In the genomic region with DNA sequence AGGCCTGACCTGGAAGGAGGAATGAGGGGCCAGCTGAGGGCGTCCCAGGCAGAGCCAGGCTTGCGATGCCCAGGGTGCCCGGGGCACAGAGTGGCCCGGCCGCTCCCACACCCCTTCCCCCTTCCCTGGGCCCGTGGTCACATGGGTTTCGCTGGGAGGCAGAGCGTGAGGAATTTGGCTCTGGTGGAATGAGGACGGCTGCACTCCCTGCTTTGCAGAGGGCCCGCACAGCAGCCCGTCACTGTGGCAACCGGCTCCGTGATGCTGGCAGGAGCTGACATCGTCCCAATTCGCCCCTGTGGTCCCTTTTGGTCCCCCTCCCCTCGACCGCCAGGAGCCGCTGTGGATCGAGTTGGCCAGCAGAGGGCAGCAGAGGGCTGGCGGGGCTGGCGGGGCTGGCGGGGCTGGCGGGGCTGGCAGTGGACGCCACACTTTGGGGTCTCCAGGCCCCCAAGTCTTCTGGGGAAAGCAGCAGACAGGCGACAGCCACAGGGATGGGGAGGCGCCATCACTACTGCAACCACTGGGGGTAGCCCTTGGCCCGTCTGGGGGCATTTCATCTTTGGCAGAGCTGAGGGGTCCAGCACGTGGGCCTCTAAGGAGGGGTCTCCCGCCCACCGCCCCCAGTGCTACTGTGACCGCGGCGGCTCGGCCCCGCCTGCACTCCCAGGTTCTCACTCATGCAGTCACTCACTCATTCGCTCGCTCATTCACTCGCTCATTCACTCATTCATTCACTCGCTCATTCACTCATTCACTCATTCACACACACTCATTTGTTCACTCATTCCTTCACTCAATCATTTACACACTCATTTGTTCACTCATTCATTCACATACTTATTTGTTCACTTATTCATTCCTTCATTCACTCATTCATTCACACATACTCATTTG, we compare ENCODE assay signal across 1 cellular context.
TF ChIP-seq lines count a peak whose summit lies in the region.

No MANE protein-coding gene starts in this region.

TF ChIP-seq in IMR-90, 13 proteins besides CTCF, POLR2A, EP300 and RAD21 (continued from another document):
- TF ChIP-seq MXI1 (IDR thresholded peaks at IDR 0.05; ENCODE audit: borderline replicate concordance, low read depth, low read length) = no peak
- TF ChIP-seq BHLHE40 (IDR thresholded peaks at IDR 0.05; ENCODE audit: low read depth, low read length) = no peak
- peak; percentile 32 for TF ChIP-seq SMC3 (IDR thresholded peaks at IDR 0.05; ENCODE audit: low read depth, low read length)
